18 cellular contexts compared by ENCODE assay signal in genomic region chr11:12204506-12204905, GRCh38.
DNase-seq lines count a peak whose midpoint lies in the region; ATAC-seq and TF ChIP-seq lines count a peak whose summit lies in the region.
"Had no signal": no experiment of that assay in that cellular context is flagged by ENCODE, and none has a peak within 500 bp of the region (broad histone marks: within the 10 kb centered on the region; RNA-seq: fewer than 3 reads in every experiment).

No MANE protein-coding gene starts in this region.

- peaks cover 89% of the 10 kb centered on the region for H3K4me1 Mint-ChIP-seq in activated CD4-positive, alpha-beta memory T cell treated with anti-CD3 and anti-CD28 coated beads for 36 hours (ENCODE audit: low read depth)
- peaks cover 65% of the 10 kb centered on the region for H3K4me1 Mint-ChIP-seq in activated CD4-positive, alpha-beta memory T cell treated with anti-CD3 and anti-CD28 coated beads, Interleukin-2, amount 10 ng/mL, durations not matched to agents 7 days and 5 days
- peaks cover 53% of the 10 kb centered on the region for H3K4me1 Mint-ChIP-seq in central memory CD8-positive, alpha-beta T cell
- peaks cover 87% of the 10 kb centered on the region for H3K4me1 Mint-ChIP-seq in stimulated activated effector memory CD8-positive, alpha-beta T cell treated with anti-CD3 and anti-CD28 coated beads, Interleukin-12 subunit alpha, Interleukin-12 subunit beta, amount 100 ng/mL, for 72 hours
- H3K4me1 Mint-ChIP-seq: GM23338 had no signal

- intact Hi-C loops in activated CD4-positive, alpha-beta memory T cell treated with anti-CD3 and anti-CD28 coated beads for 36 hours (cut with micrococcal nuclease): no loop called here

- H3K27me3 ChIP-seq in RWPE2 (ENCODE audit: insufficient read depth, poor library complexity, severe bottlenecking): no peaks in the 10 kb centered on the region

- H3K27ac Mint-ChIP-seq in activated CD4-positive, alpha-beta memory T cell treated with anti-CD3 and anti-CD28 coated beads for 36 hours: peak overlapping the region; percentile 29
- H3K27ac Mint-ChIP-seq in activated CD4-positive, alpha-beta memory T cell treated with anti-CD3 and anti-CD28 coated beads, Interleukin-2, amount 10 ng/mL, durations not matched to agents 7 days and 5 days: no peak overlapping the region
- peak overlapping the region; percentile 49 for H3K27ac Mint-ChIP-seq in central memory CD8-positive, alpha-beta T cell (ENCODE audit: low read depth)
- H3K27ac Mint-ChIP-seq in stimulated activated effector memory CD8-positive, alpha-beta T cell treated with anti-CD3 and anti-CD28 coated beads, Interleukin-12 subunit alpha, Interleukin-12 subunit beta, amount 100 ng/mL, for 72 hours: peak overlapping the region; percentile 63
- H3K27ac Mint-ChIP-seq: CD4-positive, alpha-beta T cell; GM23338 had no signal

- no peak for TF ChIP-seq CTCF in RWPE2 (IDR thresholded peaks at IDR 0.05; ENCODE audit: poor library complexity, severe bottlenecking)

- no peak overlapping the region for H3K4me3 Mint-ChIP-seq in activated CD4-positive, alpha-beta memory T cell treated with anti-CD3 and anti-CD28 coated beads for 36 hours
- H3K4me3 Mint-ChIP-seq in activated CD4-positive, alpha-beta memory T cell treated with anti-CD3 and anti-CD28 coated beads, Interleukin-2, amount 10 ng/mL, durations not matched to agents 7 days and 5 days: no peak overlapping the region
- no peak overlapping the region for H3K4me3 Mint-ChIP-seq in central memory CD8-positive, alpha-beta T cell
- no peak overlapping the region for H3K4me3 Mint-ChIP-seq in stimulated activated effector memory CD8-positive, alpha-beta T cell treated with anti-CD3 and anti-CD28 coated beads, Interleukin-12 subunit alpha, Interleukin-12 subunit beta, amount 100 ng/mL, for 72 hours
- H3K4me3 Mint-ChIP-seq: CD4-positive, alpha-beta T cell; GM23338 had no signal

- H3K4me3 ChIP-seq in RWPE2 (ENCODE audit: severe bottlenecking): no peak overlapping the region
- H3K4me3 ChIP-seq: GM23338 had no signal

- DNase-seq in activated CD4-positive, alpha-beta memory T cell treated with anti-CD3 and anti-CD28 coated beads for 36 hours: no peak
- DNase-seq in activated CD4-positive, alpha-beta memory T cell treated with anti-CD3 and anti-CD28 coated beads, Interleukin-2, amount 10 ng/mL, durations not matched to agents 7 days and 5 days: no peak
- DNase-seq in RWPE2 (ENCODE audit: low spot score): no peak
- DNase-seq in central memory CD8-positive, alpha-beta T cell (ENCODE audit: low spot score in 2 of 2): no peak
- DNase-seq in stimulated activated effector memory CD8-positive, alpha-beta T cell treated with anti-CD3 and anti-CD28 coated beads, Interleukin-12 subunit alpha, Interleukin-12 subunit beta, amount 100 ng/mL, for 72 hours (ENCODE audit: low spot score in 2 of 2): no peak
- DNase-seq in OCI-M2 (lab: John Stamatoyannopoulos, UW; ENCODE audit: unreplicated experiment): no peak
- no peak for DNase-seq in NCI-H526 treated with DMSO at 0.1 percent for 48 hours (lab: John Stamatoyannopoulos, UW)
- DNase-seq: CD4-positive, alpha-beta T cell; DMS153; GDM1; HCEC 1CT; KBM-7; NCI-H1105 treated with DMSO at 0.1 percent for 48 hours; NCI-H1694 treated with DMSO at 0.1 percent for 48 hours; NCI-H748 treated with DMSO at 0.1 percent for 48 hours; SHP77 had no signal

- H3K9me3 ChIP-seq in RWPE2 (ENCODE audit: severe bottlenecking): no peaks in the 10 kb centered on the region

- H3K36me3 Mint-ChIP-seq in activated CD4-positive, alpha-beta memory T cell treated with anti-CD3 and anti-CD28 coated beads for 36 hours: peaks cover 77% of the 10 kb centered on the region
- peaks cover 87% of the 10 kb centered on the region for H3K36me3 Mint-ChIP-seq in activated CD4-positive, alpha-beta memory T cell treated with anti-CD3 and anti-CD28 coated beads, Interleukin-2, amount 10 ng/mL, durations not matched to agents 7 days and 5 days (ENCODE audit: low read depth)
- H3K36me3 Mint-ChIP-seq in central memory CD8-positive, alpha-beta T cell (ENCODE audit: insufficient read depth): peaks cover 15% of the 10 kb centered on the region
- peaks cover 88% of the 10 kb centered on the region for H3K36me3 Mint-ChIP-seq in stimulated activated effector memory CD8-positive, alpha-beta T cell treated with anti-CD3 and anti-CD28 coated beads, Interleukin-12 subunit alpha, Interleukin-12 subunit beta, amount 100 ng/mL, for 72 hours

- CTCF ChIA-PET in activated CD4-positive, alpha-beta memory T cell treated with anti-CD3 and anti-CD28 coated beads for 36 hours (lab: Charles Lee): interaction anchor here (1.0 to 3.9 kb wide), 2 partner anchors 28 to 32 kb away, joined by 3 to 20 read pairs; no protein-coding TSS in a partner anchor
- CTCF ChIA-PET in activated CD4-positive, alpha-beta memory T cell treated with anti-CD3 and anti-CD28 coated beads, Interleukin-2, amount 10 ng/mL, durations not matched to agents 7 days and 5 days (lab: Charles Lee): interaction anchor here (1.0 to 1.4 kb wide), 2 partner anchors 26 to 31 kb away, joined by 3 read pairs; no protein-coding TSS in a partner anchor

- no peaks in the 10 kb centered on the region for H3K27me3 Mint-ChIP-seq in activated CD4-positive, alpha-beta memory T cell treated with anti-CD3 and anti-CD28 coated beads for 36 hours
- H3K27me3 Mint-ChIP-seq in activated CD4-positive, alpha-beta memory T cell treated with anti-CD3 and anti-CD28 coated beads, Interleukin-2, amount 10 ng/mL, durations not matched to agents 7 days and 5 days: no peaks in the 10 kb centered on the region
- H3K27me3 Mint-ChIP-seq in central memory CD8-positive, alpha-beta T cell: no peaks in the 10 kb centered on the region
- H3K27me3 Mint-ChIP-seq: CD4-positive, alpha-beta T cell had no signal

- peak overlapping the region; percentile 10 for H3K27ac ChIP-seq in RWPE2 (ENCODE audit: poor library complexity, severe bottlenecking)

- peaks cover 10% of the 10 kb centered on the region for H3K9me3 Mint-ChIP-seq in activated CD4-positive, alpha-beta memory T cell treated with anti-CD3 and anti-CD28 coated beads for 36 hours
- peaks cover 7% of the 10 kb centered on the region for H3K9me3 Mint-ChIP-seq in activated CD4-positive, alpha-beta memory T cell treated with anti-CD3 and anti-CD28 coated beads, Interleukin-2, amount 10 ng/mL, durations not matched to agents 7 days and 5 days
- H3K9me3 Mint-ChIP-seq in central memory CD8-positive, alpha-beta T cell: no peaks in the 10 kb centered on the region
- no peaks in the 10 kb centered on the region for H3K9me3 Mint-ChIP-seq in stimulated activated effector memory CD8-positive, alpha-beta T cell treated with anti-CD3 and anti-CD28 coated beads, Interleukin-12 subunit alpha, Interleukin-12 subunit beta, amount 100 ng/mL, for 72 hours
- H3K9me3 Mint-ChIP-seq: CD4-positive, alpha-beta T cell; GM23338 had no signal

- ATAC-seq in RWPE2 (ENCODE audit: low read depth) (no peak), HG02970 (IDR thresholded peaks at IDR 0.05; ENCODE audit: low FRiP score, unreplicated experiment) (no peak)
- ATAC-seq in central memory CD8-positive, alpha-beta T cell (replicated peaks; ENCODE audit: extremely low read depth, poor library complexity, severe bottlenecking): no peak
- no peak for ATAC-seq in stimulated activated effector memory CD8-positive, alpha-beta T cell treated with anti-CD3 and anti-CD28 coated beads, Interleukin-12 subunit alpha, Interleukin-12 subunit beta, amount 100 ng/mL, for 72 hours
- ATAC-seq: GM23338 had no signal

- H3K4me1 ChIP-seq in RWPE2 (ENCODE audit: insufficient read depth, poor library complexity, severe bottlenecking): peaks cover 15% of the 10 kb centered on the region

- POLR2A ChIA-PET in activated CD4-positive, alpha-beta memory T cell treated with anti-CD3 and anti-CD28 coated beads for 36 hours (lab: Charles Lee): interaction anchor here (1.4 to 4.2 kb wide), 3 partner anchors 9 to 53 kb away, joined by 4 to 19 read pairs (median 8); no protein-coding TSS in a partner anchor
- POLR2A ChIA-PET in activated CD4-positive, alpha-beta memory T cell treated with anti-CD3 and anti-CD28 coated beads, Interleukin-2, amount 10 ng/mL, durations not matched to agents 7 days and 5 days (lab: Charles Lee): interaction anchor here (0.9 to 5.6 kb wide), 5 partner anchors 8 to 117 kb away, joined by 3 to 41 read pairs (median 6); no protein-coding TSS in a partner anchor

- H3K36me3 ChIP-seq in RWPE2 (ENCODE audit: low read depth): peaks cover 100% of the 10 kb centered on the region
